5 cellular contexts compared by ENCODE assay signal in genomic region chr10:79505328-79505727, GRCh38. TPM values are rescaled to one million over a fixed set of nuclear protein-coding genes. Genes with fewer than 3 reads are reported as not detected.
"Had no signal": no experiment of that assay in that cellular context is flagged by ENCODE, and none has a peak within 500 bp of the region (broad histone marks: within the 10 kb centered on the region; RNA-seq: fewer than 3 reads in every experiment).

No MANE protein-coding gene starts in this region.

RNA-seq across cellular contexts. Expression of gene SFTPA2, which starts 54.9 kb away (rescaled TPM):
- total RNA-seq: activated naive CD4-positive, alpha-beta T cell treated with anti-CD3 and anti-CD28 coated beads for 36 hours; activated T-helper 17 cell treated with anti-CD3 and anti-CD28 coated beads, Interleukin-2, amount 50 U/mL, for 72 hours; astrocyte; Peyer's patch; SK-MEL-5 had no signal
